ENCODE assay signal across 18 cellular contexts in genomic region chr2:54942373-54942772, GRCh38.
DNase-seq lines count a peak whose midpoint lies in the region; TF ChIP-seq lines count a peak whose summit lies in the region.
"Had no signal": no experiment of that assay in that cellular context is flagged by ENCODE, and none has a peak within 500 bp of the region (broad histone marks: within the 10 kb centered on the region; RNA-seq: fewer than 3 reads in every experiment).

No MANE protein-coding gene starts in this region.

- no peaks in the 10 kb centered on the region for H4K20me1 ChIP-seq in OCI-LY1 (ENCODE audit: insufficient read depth, low read length)

- H3K4me1 Mint-ChIP-seq in activated T-cell treated with anti-CD3 and anti-CD28 coated beads, Interleukin-2, amount 50 U/mL, for 24 hours (ENCODE audit: low read depth), result peaks cover 9% of the 10 kb centered on the region
- H3K4me1 Mint-ChIP-seq: activated B cell treated with CpG ODN at 0.5 μM for 24 hours had no signal

- H3F3A ChIP-seq in OCI-LY1 (ENCODE audit: insufficient read depth, low read length), result 0 out of 2 replicates have a peak, but pooled peaks cover 4% of the 10 kb centered on the region

- 71 to 76% methylated on average over 5 of the region's 5 CpGs for WGBS in esophagus squamous epithelium, 2 donors

- TF ChIP-seq CTCF in OCI-LY1 (IDR thresholded peaks at IDR 0.05; ENCODE audit: low read length), result no peak
- no peak for TF ChIP-seq CTCF in esophagus squamous epithelium (IDR thresholded peaks at IDR 0.05)

- H3K36me3 ChIP-seq in OCI-LY1 (ENCODE audit: insufficient read depth, low read length) (peaks cover 78% of the 10 kb centered on the region), esophagus squamous epithelium (no peaks in the 10 kb centered on the region)
- H3K36me3 ChIP-seq: breast epithelium, Peyer's patch, prostate gland had no signal

- no peak overlapping the region for H3K27ac Mint-ChIP-seq in activated T-cell treated with anti-CD3 and anti-CD28 coated beads, Interleukin-2, amount 50 U/mL, for 24 hours
- H3K27ac Mint-ChIP-seq: activated B cell treated with CpG ODN at 0.5 μM for 24 hours; activated naive CD4-positive, alpha-beta T cell treated with anti-CD3 and anti-CD28 coated beads, Interleukin-2, amount 50 U/mL, for 24 hours had no signal

- no peaks in the 10 kb centered on the region for H3K27me3 Mint-ChIP-seq in activated T-cell treated with anti-CD3 and anti-CD28 coated beads, Interleukin-2, amount 50 U/mL, for 24 hours
- H3K27me3 Mint-ChIP-seq: activated B cell treated with CpG ODN at 0.5 μM for 24 hours; activated naive CD4-positive, alpha-beta T cell treated with anti-CD3 and anti-CD28 coated beads, Interleukin-2, amount 50 U/mL, for 24 hours had no signal

- no peaks in the 10 kb centered on the region for H3K9me3 ChIP-seq in OCI-LY1 (ENCODE audit: low read length)
- H3K9me3 ChIP-seq in esophagus squamous epithelium, result peaks cover 0 to 4% (median 3%) of the 10 kb centered on the region in 3 donors
- H3K9me3 ChIP-seq: prostate gland had no signal

- H3K4me2 ChIP-seq in OCI-LY1 (ENCODE audit: low read length), result no peak overlapping the region

- peak; percentile 35 for DNase-seq in activated T-cell treated with anti-CD3 and anti-CD28 coated beads, Interleukin-2, amount 50 U/mL, for 24 hours
- DNase-seq in activated T-cell treated with anti-CD3 and anti-CD28 coated beads for 4 hours (no peak), caudate nucleus (lab: John Stamatoyannopoulos, UW) (peak in 16 of 61 donors; percentile 27 to 73 (median 38)), esophagus squamous epithelium (lab: John Stamatoyannopoulos, UW) (no peak), DMS153 treated with DMSO at 0.1 percent for 48 hours (lab: John Stamatoyannopoulos, UW; ENCODE audit: unreplicated experiment) (no peak), Kasumi-1 (lab: John Stamatoyannopoulos, UW) (no peak)
- DNase-seq in stimulated activated CD8-positive, alpha-beta memory T cell treated with anti-CD3 and anti-CD28 coated beads, Interleukin-4, amount 100 ng/mL, for 48 hours, result peak; percentile 37
- DNase-seq: activated B cell treated with CpG ODN at 0.5 μM for 24 hours; effector CD4-positive, alpha-beta T cell; left colon; NCI-H187 treated with DMSO at 0.1 percent for 48 hours; NCI-H524; Peyer's patch; trophoblast cell had no signal

- intact Hi-C loops in esophagus squamous epithelium (cut with DNase I), result no loop called here

- H3K27ac ChIP-seq in OCI-LY1 (ENCODE audit: low read depth, low read length, poor library complexity, severe bottlenecking), result peak overlapping the region; percentile 30
- H3K27ac ChIP-seq in caudate nucleus (ENCODE audit: low read depth, low read length), result peak overlapping the region; percentile 82
- no peak overlapping the region for H3K27ac ChIP-seq in esophagus squamous epithelium
- H3K27ac ChIP-seq: Peyer's patch, prostate gland had no signal

- no peak for TF ChIP-seq POLR2A in esophagus squamous epithelium (IDR thresholded peaks at IDR 0.05)

- no peak overlapping the region for H3K9ac ChIP-seq in OCI-LY1 (ENCODE audit: low read length)

- H3K79me2 ChIP-seq in OCI-LY1 (ENCODE audit: insufficient read depth, low read length), result no peaks in the 10 kb centered on the region

- no peak overlapping the region for H3K4me3 ChIP-seq in OCI-LY1 (ENCODE audit: low read depth, low read length, poor library complexity, severe bottlenecking)
- no peak overlapping the region for H3K4me3 ChIP-seq in esophagus squamous epithelium
- H3K4me3 ChIP-seq: breast epithelium, Peyer's patch, prostate gland had no signal

- H3K36me3 Mint-ChIP-seq in activated T-cell treated with anti-CD3 and anti-CD28 coated beads, Interleukin-2, amount 50 U/mL, for 24 hours (ENCODE audit: low read depth), result no peaks in the 10 kb centered on the region

- H3K9me2 ChIP-seq in OCI-LY1 (ENCODE audit: low read depth, low read length), result no peaks in the 10 kb centered on the region

- H3K9me3 Mint-ChIP-seq in activated T-cell treated with anti-CD3 and anti-CD28 coated beads, Interleukin-2, amount 50 U/mL, for 24 hours, result peaks cover 6% of the 10 kb centered on the region
- H3K9me3 Mint-ChIP-seq: activated naive CD4-positive, alpha-beta T cell treated with anti-CD3 and anti-CD28 coated beads, Interleukin-2, amount 50 U/mL, for 24 hours had no signal

- no peak overlapping the region for H2AFZ ChIP-seq in OCI-LY1 (ENCODE audit: low read length)

- H3K27me3 ChIP-seq in OCI-LY1 (ENCODE audit: insufficient read depth, low read length), result no peaks in the 10 kb centered on the region
- no peaks in the 10 kb centered on the region for H3K27me3 ChIP-seq in esophagus squamous epithelium
- H3K27me3 ChIP-seq: breast epithelium, Peyer's patch had no signal

- H3K4me1 ChIP-seq in OCI-LY1 (ENCODE audit: insufficient read depth, low read length, severe bottlenecking) (no peaks in the 10 kb centered on the region), esophagus squamous epithelium (peaks cover 0 to 24% (median 18%) of the 10 kb centered on the region in 3 donors)
- H3K4me1 ChIP-seq: Peyer's patch had no signal

- H3K4me3 Mint-ChIP-seq in activated T-cell treated with anti-CD3 and anti-CD28 coated beads, Interleukin-2, amount 50 U/mL, for 24 hours, result no peak overlapping the region
- H3K4me3 Mint-ChIP-seq: activated B cell treated with CpG ODN at 0.5 μM for 24 hours; activated naive CD4-positive, alpha-beta T cell treated with anti-CD3 and anti-CD28 coated beads, Interleukin-2, amount 50 U/mL, for 24 hours had no signal

Comparison
In these comparisons a context has a peak if more than half of its experiments do, and no peak if none do; other contexts are left out.
1. DNase-seq: peak in activated T-cell treated with anti-CD3 and anti-CD28 coated beads, Interleukin-2, amount 50 U/mL, for 24 hours (single experiment) and stimulated activated CD8-positive, alpha-beta memory T cell treated with anti-CD3 and anti-CD28 coated beads, Interleukin-4, amount 100 ng/mL, for 48 hours (single experiment); none in activated T-cell treated with anti-CD3 and anti-CD28 coated beads for 4 hours (single experiment), esophagus squamous epithelium (single experiment), DMS153 treated with DMSO at 0.1 percent for 48 hours (single experiment) and Kasumi-1 (0 of 2).
2. H3K27ac ChIP-seq: peak in OCI-LY1 (single experiment) and caudate nucleus (single experiment); none in esophagus squamous epithelium (0 of 4).